In genomic region chr6:42453027-42453648, GRCh38 we compare ENCODE assay signal across 8 cellular contexts. TPM values are rescaled to one million over a fixed set of nuclear protein-coding genes. Genes with fewer than 3 reads are reported as not detected.
DNase-seq lines count a peak whose midpoint lies in the region; ATAC-seq and TF ChIP-seq lines count a peak whose summit lies in the region.

No MANE protein-coding gene starts in this region.

- TF ChIP-seq POLR2A in testis (IDR thresholded peaks at IDR 0.05), result no peak

- no CpG with 5 or more reads among the region's 57 CpGs for WGBS in neuronal stem cell (ENCODE audit: extremely low coverage in 2 of 2, insufficient read length in 2 of 2, insufficient replicate concordance in 1 of 2), 2 donors
- 0 to 4% methylated on average over 15 to 19 of the region's 57 CpGs for WGBS in testis, 2 donors

- no peak overlapping the region for H2BK12ac ChIP-seq in neuronal stem cell (ENCODE audit: low read length)

- H2BK120ac ChIP-seq in neuronal stem cell (ENCODE audit: low read depth, low read length), result peak overlapping the region; percentile 55

- TF ChIP-seq CTCF in LNCaP clone FGC (IDR thresholded peaks at IDR 0.05; ENCODE audit: control insufficient read depth, extremely low read depth, insufficient read depth), result 0 out of 2 replicates have a peak, but pooled peaks have one; percentile 2
- no peak for TF ChIP-seq CTCF in RWPE1 (conservative IDR thresholded peaks at IDR 0.05; ENCODE audit: low read depth)
- TF ChIP-seq CTCF in foreskin keratinocyte (conservative IDR thresholded peaks at IDR 0.05), result peak; percentile 2
- no peak for TF ChIP-seq CTCF in testis (IDR thresholded peaks at IDR 0.05)

- H2AK5ac ChIP-seq in neuronal stem cell (ENCODE audit: low read depth, low read length), result peak overlapping the region; percentile 60

- ATAC-seq in GM21515 (IDR thresholded peaks at IDR 0.05; ENCODE audit: unreplicated experiment) (peak; percentile 59), foreskin keratinocyte (peak; percentile 76)

- H3K23ac ChIP-seq in neuronal stem cell (ENCODE audit: low read depth, low read length, poor library complexity), result peak overlapping the region; percentile 77

- H3K9ac ChIP-seq in neuronal stem cell (ENCODE audit: low read depth, low read length, poor library complexity), result peak overlapping the region; percentile 65

- no peak overlapping the region for H3K4ac ChIP-seq in neuronal stem cell (ENCODE audit: low read length)

- H3K79me1 ChIP-seq in neuronal stem cell (ENCODE audit: low read depth, low read length), result no peaks in the 10 kb centered on the region

- H3K4me2 ChIP-seq in neuronal stem cell (ENCODE audit: insufficient read depth, low read length, poor library complexity, severe bottlenecking), result peak overlapping the region; percentile 95

- no peak overlapping the region for H4K91ac ChIP-seq in neuronal stem cell (ENCODE audit: low read depth, low read length, poor library complexity)

- peak overlapping the region; percentile 96 for H3K18ac ChIP-seq in neuronal stem cell (ENCODE audit: low read length)

- peak overlapping the region; percentile 76 for H3K4me3 ChIP-seq in LNCaP clone FGC (ENCODE audit: low read depth, low read length)
- H3K4me3 ChIP-seq in neuronal stem cell (ENCODE audit: low read length in 2 of 2), result peak overlapping the region; percentile 69 to 78
- H3K4me3 ChIP-seq in testis, result peak overlapping the region; percentile 77 to 94

- DNase-seq in COLO668 (lab: John Stamatoyannopoulos, UW; ENCODE audit: unreplicated experiment) (peak; percentile 86), LNCaP clone FGC (ENCODE audit: low read depth) (no peak), RWPE1 (ENCODE audit: low spot score) (peak; percentile 87), foreskin keratinocyte (peak; percentile 49 to 79), neuronal stem cell (ENCODE audit: low spot score) (peak; percentile 92), testis (peak; percentile 92)
- DNase-seq in activated gamma-delta T cell treated with anti-CD3 and anti-CD28 coated beads, Interleukin-2, amount 50 U/mL, for 16 hours (ENCODE audit: low read depth), result peak; percentile 65

- H3K4me1 ChIP-seq in foreskin keratinocyte (peaks cover 19% of the 10 kb centered on the region), neuronal stem cell (ENCODE audit: control insufficient read depth in 2 of 2, insufficient read depth in 1 of 2, low read depth in 1 of 2, low read length in 2 of 2) (peaks cover 11 to 22% of the 10 kb centered on the region in 2 donors), testis (peaks cover 14% of the 10 kb centered on the region)

- H3K36me3 ChIP-seq in neuronal stem cell (replicated peaks in 1 of 2; ENCODE audit: control insufficient read depth in 2 of 2, insufficient read depth in 2 of 2, low read length in 2 of 2) (peaks cover 0 to 3% of the 10 kb centered on the region in 2 donors), testis (ENCODE audit: low read depth, missing control alignments) (no peaks in the 10 kb centered on the region)

- H3K14ac ChIP-seq in neuronal stem cell (ENCODE audit: low read length), result no peak overlapping the region

- no peak overlapping the region for H4K8ac ChIP-seq in neuronal stem cell (ENCODE audit: low read depth, low read length)

- H3K9me3 ChIP-seq in neuronal stem cell (replicated peaks in 1 of 2; ENCODE audit: control insufficient read depth in 2 of 2, insufficient read depth in 1 of 2, low read depth in 1 of 2, low read length in 2 of 2) (no peaks in the 10 kb centered on the region), testis (no peaks in the 10 kb centered on the region)

- intact Hi-C loops in testis (cut with DNase I; ENCODE audit: low total_unique reads), result no loop called here

- POLR2A ChIA-PET in RWPE1 (lab: Yijun Ruan, JAX; ENCODE audit: low non-redundant PET), result interaction anchor here (0.5 to 1.5 kb wide), 4 partner anchors 12 to 111 kb away, joined by 3 to 4 read pairs (median 3); partner anchors contain the start of gene UBR2

- H3K27me3 ChIP-seq in foreskin keratinocyte (peaks cover 7% of the 10 kb centered on the region), neuronal stem cell (ENCODE audit: control insufficient read depth in 3 of 3, insufficient read depth in 3 of 3, low read depth in 1 of 3, low read length in 3 of 3) (no peaks in the 10 kb centered on the region), testis (no peaks in the 10 kb centered on the region)

- H2BK5ac ChIP-seq in neuronal stem cell (ENCODE audit: low read length), result peak overlapping the region; percentile 100

- H3K27ac ChIP-seq in RWPE1 (peak overlapping the region; percentile 98), foreskin keratinocyte (peak overlapping the region; percentile 36), neuronal stem cell (replicated peaks; ENCODE audit: low read length) (peak overlapping the region; percentile 98), testis (peak overlapping the region; percentile 78 to 83)

- peak overlapping the region; percentile 93 for H2AFZ ChIP-seq in neuronal stem cell (ENCODE audit: low read length)

- peak overlapping the region; percentile 99 for H2BK15ac ChIP-seq in neuronal stem cell (ENCODE audit: low read length)

- CTCF ChIA-PET in RWPE1 (lab: Yijun Ruan, JAX), result interaction anchor here (0.6 to 1.3 kb wide), 2 partner anchors 79 to 714 kb away, joined by 3 to 4 read pairs; no protein-coding TSS in a partner anchor

RNA-seq across cellular contexts. Expression of gene TRERF1, which starts 1.4 kb away (rescaled TPM):
- 10.4 and 10.9 TPM in 2 replicates for total RNA-seq in foreskin keratinocyte
- 2.8 and 3.5 TPM in 2 replicates for polyA plus RNA-seq in foreskin keratinocyte
- polyA plus RNA-seq in neuronal stem cell (2013, experiment 1 of 2), result 13.6 TPM
- 14.1 TPM for polyA plus RNA-seq in neuronal stem cell (2013, experiment 2 of 2)
- 10 to 100 TPM; 40.4 to 49.1 TPM for total RNA-seq in testis
- 13.7 TPM for polyA plus RNA-seq in testis (ENCODE audit: insufficient read depth, low read depth, low replicate concordance)

Comparison
In these comparisons a context has a peak if more than half of its experiments do, and no peak if none do; other contexts are left out.
1. CTCF ChIP-seq: peak in LNCaP clone FGC (single experiment) and foreskin keratinocyte (single experiment); none in RWPE1 (single experiment) and testis (0 of 3).
2. H3K27ac ChIP-seq: peak in every context shown above with its lines; median percentile 98 in RWPE1; 98 in neuronal stem cell; 80 in testis; 36 in foreskin keratinocyte.
3. Peak in every context shown above with its lines, with median percentiles within 50 percentile points of each other: H3K4me3 ChIP-seq.